Comparison of ENCODE assay signal across 1 cellular context in genomic region chr14:53217283-53217994, GRCh38.
TF ChIP-seq lines count a peak whose summit lies in the region.

No MANE protein-coding gene starts in this region.

TF ChIP-seq in HepG2, 621 proteins besides CTCF, POLR2A, EP300 and RAD21 (continued from another document):
- no peak for TF ChIP-seq ZNF710 (CRISPR knock-in tag; IDR thresholded peaks at IDR 0.05; ENCODE audit: borderline replicate concordance)
TF ChIP-seq in HepG2: peak in this region for 83.
